27 cellular contexts compared by ENCODE assay signal in genomic region chr2:181751266-181752030, GRCh38.
"Had no signal": no experiment of that assay in that cellular context is flagged by ENCODE, and none has a peak within 500 bp of the region (broad histone marks: within the 10 kb centered on the region; RNA-seq: fewer than 3 reads in every experiment).

No MANE protein-coding gene starts in this region.

- H3K36me3 Mint-ChIP-seq: memory B cell; naive B cell; natural killer cell treated with Interleukin-12 subunit alpha and Interleukin-12 subunit beta and Interleukin-15 and Interleukin-18, amount 100 ng/mL, for 72 hours; stimulated activated memory B cell treated with anti-CD40 and anti-IgM and Interleukin-4, amounts not matched to agents 10 μg/mL and 1 μg/mL and 100 μg/mL, for 72 hours had no signal

- H3K9me3 ChIP-seq: colonic mucosa, gastroesophageal sphincter, heart left ventricle, mucosa of descending colon, neutrophil, prostate gland, right atrium auricular region, sigmoid colon, thoracic aorta had no signal

- H3K9me3 Mint-ChIP-seq: endodermal cell; memory B cell; naive B cell; natural killer cell treated with Interleukin-12 subunit alpha and Interleukin-12 subunit beta and Interleukin-15 and Interleukin-18, amount 100 ng/mL, for 72 hours; stimulated activated memory B cell treated with anti-CD40 and anti-IgM and Interleukin-4, amounts not matched to agents 10 μg/mL and 1 μg/mL and 100 μg/mL, for 72 hours had no signal

- H3K4me3 ChIP-seq: colonic mucosa, gastroesophageal sphincter, heart left ventricle, hepatocyte, lung, mucosa of descending colon, prostate gland, right atrium auricular region, sigmoid colon, thoracic aorta had no signal

- H3K4me1 Mint-ChIP-seq: memory B cell; naive B cell; stimulated activated memory B cell treated with anti-CD40 and anti-IgM and Interleukin-4, amounts not matched to agents 10 μg/mL and 1 μg/mL and 100 μg/mL, for 72 hours had no signal

- H3K4me2 ChIP-seq: hepatocyte had no signal

- H3K27ac ChIP-seq: colonic mucosa, epithelial cell of prostate, gastroesophageal sphincter, heart left ventricle, hepatocyte, neutrophil, prostate gland, right atrium auricular region, sigmoid colon, thoracic aorta had no signal

- H3K79me2 ChIP-seq: hepatocyte had no signal

- H3K4me3 Mint-ChIP-seq: dendritic cell treated with granulocyte-macrophage colony-stimulating factor and Interleukin-4, amounts not matched to agents 40 ng/mL and 50 ng/mL, for 4 days; endodermal cell; memory B cell; mesothelial cell of epicardium; naive B cell; natural killer cell treated with Interleukin-12 subunit alpha and Interleukin-12 subunit beta and Interleukin-15 and Interleukin-18, amount 100 ng/mL, for 72 hours; stimulated activated memory B cell treated with anti-CD40 and anti-IgM and Interleukin-4, amounts not matched to agents 10 μg/mL and 1 μg/mL and 100 μg/mL, for 72 hours; type B pancreatic cell had no signal

- ATAC-seq: esophagus mucosa; gastroesophageal sphincter; heart left ventricle; left lobe of liver; mucosa of descending colon; natural killer cell treated with Interleukin-12 subunit alpha and Interleukin-12 subunit beta and Interleukin-15 and Interleukin-18, amount 100 ng/mL, for 72 hours; stimulated activated memory B cell treated with anti-CD40 and anti-IgM and Interleukin-4, amounts not matched to agents 10 μg/mL and 1 μg/mL and 100 μg/mL, for 72 hours; stimulated activated naive CD8-positive, alpha-beta T cell treated with anti-CD3 and anti-CD28 coated beads, Interleukin-15, Interleukin-2, amounts not matched to agents 100 U/mL and 50 U/mL, for 24 hours had no signal

- DNase-seq: colonic mucosa; effector CD8-positive, alpha-beta T cell; endodermal cell; heart left ventricle; kidney; mucosa of descending colon; naive B cell; sigmoid colon; stimulated activated CD4-positive, alpha-beta T cell treated with anti-CD3 and anti-CD28 coated beads, Interleukin-4, amount 100 ng/mL, for 4 hours; stimulated activated naive CD8-positive, alpha-beta T cell treated with anti-CD3 and anti-CD28 coated beads, Interleukin-15, Interleukin-2, amounts not matched to agents 100 U/mL and 50 U/mL, for 24 hours; substantia nigra had no signal

- H3K36me3 ChIP-seq: colonic mucosa, gastroesophageal sphincter, heart left ventricle, neutrophil, prostate gland, right atrium auricular region, sigmoid colon, thoracic aorta had no signal

- H3K4me1 ChIP-seq: colonic mucosa, gastroesophageal sphincter, heart left ventricle, prostate gland, right atrium auricular region, sigmoid colon had no signal

- H3K27ac Mint-ChIP-seq: dendritic cell treated with granulocyte-macrophage colony-stimulating factor and Interleukin-4, amounts not matched to agents 40 ng/mL and 50 ng/mL, for 4 days; endodermal cell; memory B cell; mesothelial cell of epicardium; naive B cell; natural killer cell treated with Interleukin-12 subunit alpha and Interleukin-12 subunit beta and Interleukin-15 and Interleukin-18, amount 100 ng/mL, for 72 hours; stimulated activated memory B cell treated with anti-CD40 and anti-IgM and Interleukin-4, amounts not matched to agents 10 μg/mL and 1 μg/mL and 100 μg/mL, for 72 hours; type B pancreatic cell had no signal

- H3K27me3 ChIP-seq: colonic mucosa, gastroesophageal sphincter, heart left ventricle, hepatocyte, neutrophil, right atrium auricular region, sigmoid colon had no signal

- H2AFZ ChIP-seq: hepatocyte had no signal
